Comparison of ENCODE assay signal across 9 cellular contexts in genomic region chr9:113516840-113517577, GRCh38. TPM values are rescaled to one million over a fixed set of nuclear protein-coding genes. Genes with fewer than 3 reads are reported as not detected.
DNase-seq lines count a peak whose midpoint lies in the region; ATAC-seq and TF ChIP-seq lines count a peak whose summit lies in the region.
"Had no signal": no experiment of that assay in that cellular context is flagged by ENCODE, and none has a peak within 500 bp of the region (broad histone marks: within the 10 kb centered on the region; RNA-seq: fewer than 3 reads in every experiment).

No MANE protein-coding gene starts in this region.

- TF ChIP-seq CTCF in esophagus muscularis mucosa (IDR thresholded peaks at IDR 0.05) (no peak), uterus (IDR thresholded peaks at IDR 0.05) (no peak)

- no peaks in the 10 kb centered on the region for H3K27me3 Mint-ChIP-seq in activated CD4-positive, alpha-beta T cell treated with anti-CD3 and anti-CD28 coated beads for 36 hours

- H3K36me3 ChIP-seq in esophagus muscularis mucosa (peaks cover 26 to 82% (median 64%) of the 10 kb centered on the region in 4 donors), uterus (no peaks in the 10 kb centered on the region)

- WGBS in right cardiac atrium: 70% methylated on average over 8 of the region's 8 CpGs
- WGBS in esophagus muscularis mucosa: 75% methylated on average over 8 of the region's 8 CpGs

- peak overlapping the region; percentile 85 for H3K27ac Mint-ChIP-seq in activated CD4-positive, alpha-beta T cell treated with anti-CD3 and anti-CD28 coated beads for 36 hours

- no peak for TF ChIP-seq EP300 in esophagus muscularis mucosa (IDR thresholded peaks at IDR 0.05)

- POLR2A ChIA-PET in activated CD4-positive, alpha-beta T cell treated with anti-CD3 and anti-CD28 coated beads for 36 hours (lab: Charles Lee): interaction anchor here (0.7 to 1.6 kb wide), 6 partner anchors 31 to 551 kb away, joined by 3 to 6 read pairs (median 3); partner anchors contain the start of genes C9orf43 and POLE3

- intact Hi-C loops in Right ventricle myocardium inferior (cut with DNase I) (no loop called here), right cardiac atrium (cut with DNase I) (no loop called here), esophagus muscularis mucosa (cut with DNase I) (no loop called here), uterus (cut with DNase I; ENCODE audit: low total_unique reads) (no loop called here)
- intact Hi-C loops in activated CD4-positive, alpha-beta T cell treated with anti-CD3 and anti-CD28 coated beads for 36 hours (cut with DNase I, micrococcal nuclease): loop anchor here (1.0 to 10.0 kb wide), 9 partner anchors 32 to 868 kb away; partner anchors contain the start of genes CDC26 (in 2 of the 2), PRPF4 (in 2 of the 2), AKNA (in 1 of the 2) and FKBP15 (in 1 of the 2)

- H3K4me3 Mint-ChIP-seq in activated CD4-positive, alpha-beta T cell treated with anti-CD3 and anti-CD28 coated beads for 36 hours: peak overlapping the region; percentile 80

- TF ChIP-seq POLR2A in esophagus muscularis mucosa (IDR thresholded peaks at IDR 0.05; ENCODE audit: low read depth): no peak
- no peak for TF ChIP-seq POLR2A in uterus (IDR thresholded peaks at IDR 0.05)

- peaks cover 8% of the 10 kb centered on the region for H3K36me3 Mint-ChIP-seq in activated CD4-positive, alpha-beta T cell treated with anti-CD3 and anti-CD28 coated beads for 36 hours (ENCODE audit: low read depth)

- no peaks in the 10 kb centered on the region for H3K9me3 ChIP-seq in right cardiac atrium (ENCODE audit: control insufficient read depth, low read length)
- H3K9me3 ChIP-seq in esophagus muscularis mucosa: no peaks in the 10 kb centered on the region
- no peaks in the 10 kb centered on the region for H3K9me3 ChIP-seq in uterus
- H3K9me3 ChIP-seq: A549 had no signal

- H3K4me1 Mint-ChIP-seq in activated CD4-positive, alpha-beta T cell treated with anti-CD3 and anti-CD28 coated beads for 36 hours: peaks cover 86% of the 10 kb centered on the region

- H3K4me1 ChIP-seq in right cardiac atrium (ENCODE audit: control insufficient read depth, insufficient read depth, low read length): peaks cover 2% of the 10 kb centered on the region
- peaks cover 12 to 40% (median 27%) of the 10 kb centered on the region in 4 donors for H3K4me1 ChIP-seq in esophagus muscularis mucosa
- H3K4me1 ChIP-seq in uterus: no peaks in the 10 kb centered on the region

- DNase-seq in Right ventricle myocardium inferior (ENCODE audit: missing footprints) (peak; percentile 50), right cardiac atrium (no peak), esophagus muscularis mucosa (ENCODE audit: extremely low spot score) (no peak), uterus (no peak), iPS-NIHi7 (ENCODE audit: extremely low spot score) (no peak)
- DNase-seq in activated CD4-positive, alpha-beta T cell treated with anti-CD3 and anti-CD28 coated beads for 36 hours: peak; percentile 89
- DNase-seq in stimulated activated CD8-positive, alpha-beta memory T cell treated with anti-CD3 and anti-CD28 coated beads, Interleukin-4, amount 100 ng/mL, for 24 hours (ENCODE audit: low read depth): peak; percentile 70

- ATAC-seq in Right ventricle myocardium inferior (no peak), right cardiac atrium (no peak), HG03442 (IDR thresholded peaks at IDR 0.05; ENCODE audit: unreplicated experiment) (peak; percentile 82)
- peak; percentile 80 for ATAC-seq in activated CD4-positive, alpha-beta T cell treated with anti-CD3 and anti-CD28 coated beads for 36 hours
- ATAC-seq: A549 had no signal

- H3K27me3 ChIP-seq in right cardiac atrium (ENCODE audit: control insufficient read depth, insufficient read depth) (no peaks in the 10 kb centered on the region), esophagus muscularis mucosa (no peaks in the 10 kb centered on the region), uterus (no peaks in the 10 kb centered on the region)

- H3K4me3 ChIP-seq in right cardiac atrium (ENCODE audit: low read length): no peak overlapping the region
- H3K4me3 ChIP-seq in esophagus muscularis mucosa: no peak overlapping the region
- no peak overlapping the region for H3K4me3 ChIP-seq in uterus
- H3K4me3 ChIP-seq: A549 had no signal

- CTCF ChIA-PET in activated CD4-positive, alpha-beta T cell treated with anti-CD3 and anti-CD28 coated beads for 36 hours (lab: Charles Lee): interaction anchor here (0.5 to 2.3 kb wide), 13 partner anchors 10 to 406 kb away, joined by 3 to 11 read pairs (median 4); partner anchors contain the start of genes C9orf43, CDC26, POLE3 and PRPF4

- H3K9me3 Mint-ChIP-seq in activated CD4-positive, alpha-beta T cell treated with anti-CD3 and anti-CD28 coated beads for 36 hours (ENCODE audit: low read depth): no peaks in the 10 kb centered on the region

- H3K27ac ChIP-seq in right cardiac atrium (ENCODE audit: low read length) (no peak overlapping the region), esophagus muscularis mucosa (replicated peaks in 1 of 4) (peak overlapping the region in 3 of 4 donors; percentile 12 to 31 (median 26)), uterus (no peak overlapping the region)

RNA-seq across cellular contexts. Expression of gene RGS3, which starts 53.5 kb away (rescaled TPM):
- total RNA-seq in Right ventricle myocardium inferior (139 TPM), right cardiac atrium (100 to 1,000 TPM; 139 to 184 (median 166) TPM), esophagus muscularis mucosa (100 to 1,000 TPM in 1 of 4 donors, 10 to 100 TPM in 3; 37.3 to 121 (median 68.5) TPM), uterus (10 to 100 TPM; 16.2 to 75.6 (median 54.9) TPM)
- 107 TPM for polyA plus RNA-seq in right cardiac atrium
- total RNA-seq in activated CD4-positive, alpha-beta T cell treated with anti-CD3 and anti-CD28 coated beads for 36 hours: 10 to 100 TPM; 55.9 to 62.2 TPM

Comparison
In these comparisons a context has a peak if more than half of its experiments do, and no peak if none do; other contexts are left out.
1. DNase-seq: peak in Right ventricle myocardium inferior (single experiment), activated CD4-positive, alpha-beta T cell treated with anti-CD3 and anti-CD28 coated beads for 36 hours (single experiment) and stimulated activated CD8-positive, alpha-beta memory T cell treated with anti-CD3 and anti-CD28 coated beads, Interleukin-4, amount 100 ng/mL, for 24 hours (single experiment); none in right cardiac atrium (0 of 3), esophagus muscularis mucosa (single experiment), uterus (0 of 2) and iPS-NIHi7 (single experiment).
2. ATAC-seq: peak in HG03442 (single experiment) and activated CD4-positive, alpha-beta T cell treated with anti-CD3 and anti-CD28 coated beads for 36 hours (single experiment); none in Right ventricle myocardium inferior (single experiment) and right cardiac atrium (0 of 2).
3. H3K27ac ChIP-seq: peak in esophagus muscularis mucosa (3 of 4); none in right cardiac atrium (single experiment) and uterus (0 of 2).
4. intact Hi-C loops: an anchor here in activated CD4-positive, alpha-beta T cell treated with anti-CD3 and anti-CD28 coated beads for 36 hours (1.0 to 10.0 kb wide); none called in Right ventricle myocardium inferior, right cardiac atrium, esophagus muscularis mucosa and uterus.